1 cellular context compared by ENCODE assay signal in the genomic region with DNA sequence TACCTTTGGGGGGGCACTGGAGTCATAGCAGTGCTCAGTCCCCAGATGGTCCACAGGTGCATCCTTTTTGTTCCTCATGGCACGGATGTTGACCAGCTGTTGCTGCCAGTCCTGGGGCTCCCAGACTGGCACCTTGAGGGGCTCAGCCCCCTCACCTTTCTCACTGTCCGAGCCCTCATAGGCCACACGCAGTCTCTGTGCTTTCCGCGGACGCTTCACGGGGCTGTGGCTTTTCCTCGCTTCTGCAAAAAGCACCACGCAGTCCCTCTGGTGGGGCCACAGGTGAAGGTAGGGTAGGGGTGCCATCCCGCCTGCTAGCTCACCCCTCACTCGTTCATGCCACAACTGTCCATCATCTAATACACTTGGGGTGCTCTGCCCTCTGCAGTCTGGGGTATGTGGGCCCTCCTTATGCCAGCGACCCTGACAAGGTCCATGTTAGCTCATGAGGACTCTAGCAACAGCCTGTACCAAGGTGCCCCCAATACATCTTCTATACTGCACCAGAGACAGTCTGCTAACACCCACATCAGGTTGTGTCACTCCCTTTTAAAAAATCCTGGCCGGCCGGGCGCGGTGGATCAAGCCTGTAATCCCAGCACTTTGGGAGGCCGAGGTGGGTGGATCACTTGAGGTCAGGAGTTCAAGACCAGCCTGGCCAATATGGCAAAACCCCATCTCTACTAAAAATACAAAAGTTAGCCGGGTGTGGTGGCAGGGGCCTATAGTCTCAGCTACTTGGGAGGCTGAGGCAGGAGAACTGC.
TF ChIP-seq lines count a peak whose summit lies in the region.

No MANE protein-coding gene starts in this region.

TF ChIP-seq in GM12878, 131 proteins besides CTCF, POLR2A, EP300 and RAD21:
- no peak for TF ChIP-seq ZNF592 (IDR thresholded peaks at IDR 0.05)
- no peak for TF ChIP-seq EGR1 (IDR thresholded peaks at IDR 0.05; ENCODE audit: borderline replicate concordance in 1 of 2, low read depth in 2 of 2, low read length in 2 of 2)
- TF ChIP-seq ZNF24 (IDR thresholded peaks at IDR 0.05) = no peak
- TF ChIP-seq ZSCAN29 (IDR thresholded peaks at IDR 0.05) = no peak
- TF ChIP-seq SRF (IDR thresholded peaks at IDR 0.05; ENCODE audit: low read depth in 2 of 2, low read length in 2 of 2) = no peak
- TF ChIP-seq NR2F1 (conservative IDR thresholded peaks at IDR 0.05) = no peak
- TF ChIP-seq CREM (IDR thresholded peaks at IDR 0.05; ENCODE audit: low read depth) = no peak
- no peak for TF ChIP-seq IKZF2 (IDR thresholded peaks at IDR 0.05)
- no peak for TF ChIP-seq MYB (IDR thresholded peaks at IDR 0.05; ENCODE audit: borderline replicate concordance, low read depth, low read length)
- no peak for TF ChIP-seq RELB (IDR thresholded peaks at IDR 0.05; ENCODE audit: low read depth)
